8 cellular contexts compared by ENCODE assay signal in genomic region chr9:134136117-134136996, GRCh38. TPM values are rescaled to one million over a fixed set of nuclear protein-coding genes. Genes with fewer than 3 reads are reported as not detected.
A peak's percentile ranks its signal among the peaks of the same experiment; 100 is the strongest.
DNase-seq lines count a peak whose midpoint lies in the region; ATAC-seq and TF ChIP-seq lines count a peak whose summit lies in the region.

No MANE protein-coding gene starts in this region.

- H3K36me3 ChIP-seq in KMS-11 (ENCODE audit: insufficient read depth) (no peaks in the 10 kb centered on the region; the same call in 1 of the 2 replicates), adipocyte (ENCODE audit: control insufficient read depth, insufficient read depth, low read length, severe bottlenecking) (peaks cover 17% of the 10 kb centered on the region), spleen (peaks cover 0 to 20% (median 17%) of the 10 kb centered on the region in 6 donors)

- no peak for TF ChIP-seq CTCF in KMS-11 (conservative IDR thresholded peaks at IDR 0.05; ENCODE audit: low read depth, low read length)
- TF ChIP-seq CTCF in spleen (IDR thresholded peaks at IDR 0.05 in 8 of 11, conservative IDR thresholded peaks at IDR 0.05 in 3 of 11) = no peak

- H2AFZ ChIP-seq in KMS-11 (ENCODE audit: low read depth) = peak overlapping the region; percentile 30; the same call in 1 of the 2 replicates

- 1 to 2% (median 1%) methylated on average over 62 to 93 of the region's 93 CpGs for WGBS in spleen, 5 donors

- peak overlapping the region; percentile 82 for H3K4me2 ChIP-seq in KMS-11

- peaks cover 22% of the 10 kb centered on the region for H3K4me1 ChIP-seq in KMS-11 (ENCODE audit: low read depth, poor library complexity, severe bottlenecking)
- peaks cover 42% of the 10 kb centered on the region for H3K4me1 ChIP-seq in adipocyte (ENCODE audit: control insufficient read depth, insufficient read depth, low read length)
- H3K4me1 ChIP-seq in spleen = peaks cover 16 to 55% (median 48%) of the 10 kb centered on the region in 6 donors

- H3K27me3 ChIP-seq in KMS-11 (ENCODE audit: insufficient read depth, low read depth) = no peaks in the 10 kb centered on the region
- H3K27me3 ChIP-seq in adipocyte (replicated peaks; ENCODE audit: control insufficient read depth, insufficient read depth, low read length) = no peaks in the 10 kb centered on the region
- H3K27me3 ChIP-seq in spleen (replicated peaks in 1 of 7) = no peaks in the 10 kb centered on the region

- H4K20me1 ChIP-seq in KMS-11 (ENCODE audit: insufficient read depth) = peaks cover 9% of the 10 kb centered on the region; the same call in 1 of the 2 replicates

- H3K27ac ChIP-seq in KMS-11 (peak overlapping the region; percentile 45; the same call in 1 of the 2 replicates), spleen (peak overlapping the region in 5 of 8 donors; percentile 43 to 94 (median 90))

- H3K9ac ChIP-seq in KMS-11 = peak overlapping the region; percentile 85
- peak overlapping the region; percentile 97 for H3K9ac ChIP-seq in adipocyte (ENCODE audit: low read length)

- H3K4me3 ChIP-seq in KMS-11 (IDR thresholded peaks at IDR 0.05; ENCODE audit: insufficient read depth, low read depth, low read length) = peak overlapping the region; percentile 56
- H3K4me3 ChIP-seq in adipocyte (ENCODE audit: low read length) = peak overlapping the region; percentile 96
- peak overlapping the region; percentile 74 for H3K4me3 ChIP-seq in iPS-18c (ENCODE audit: insufficient read depth, low read depth, low read length)
- peak overlapping the region; percentile 74 to 95 (median 80) for H3K4me3 ChIP-seq in spleen

- TF ChIP-seq POLR2A in spleen (IDR thresholded peaks at IDR 0.05) = no peak

- H3K79me2 ChIP-seq in KMS-11 (ENCODE audit: insufficient read depth, low read depth) = peaks cover 39% of the 10 kb centered on the region

- ATAC-seq in GM21423 (IDR thresholded peaks at IDR 0.05; ENCODE audit: unreplicated experiment) = peak; percentile 7

- intact Hi-C loops in spleen (cut with DNase I; ENCODE audit: low total_unique reads) = loop anchor here (10.0 kb wide), 1 partner anchor 72 kb away; the partner anchor contains the start of gene BRD3

- DNase-seq in EL = peak; percentile 14
- DNase-seq in adipocyte (ENCODE audit: low read depth) = peak; percentile 44
- DNase-seq in spleen = no peak
- no peak for DNase-seq in DMS114 treated with DMSO at 0.1 percent for 48 hours (lab: John Stamatoyannopoulos, UW; ENCODE audit: unreplicated experiment)
- no peak for DNase-seq in putamen (ENCODE audit: low spot score)

- H3K9me3 ChIP-seq in adipocyte (ENCODE audit: control insufficient read depth, low read length) (no peaks in the 10 kb centered on the region), iPS-18c (ENCODE audit: control insufficient read depth, insufficient read depth, low read length) (peaks cover 3% of the 10 kb centered on the region), spleen (no peaks in the 10 kb centered on the region)

RNA-seq across cellular contexts. Expression of gene WDR5, which starts 0.5 kb away (rescaled TPM):
- 10 to 100 TPM; 13.8 to 23.1 (median 19.1) TPM for total RNA-seq in spleen
- 10 to 100 TPM; 15.4 to 31.3 (median 19.3) TPM for polyA plus RNA-seq in spleen

RNA-seq across cellular contexts. Expression of gene RNU6ATAC, which starts 28.0 kb away (rescaled TPM):
- 100 to 1,000 TPM in 4 of 7 donors, not detected in 3; 223 to 404 (median 271) TPM for total RNA-seq in spleen
- not detected for polyA plus RNA-seq in spleen

Comparison
In these comparisons a context has a peak if more than half of its experiments do, and no peak if none do; other contexts are left out.
1. DNase-seq: peak in EL (single experiment) and adipocyte (single experiment); none in spleen (single experiment), DMS114 treated with DMSO at 0.1 percent for 48 hours (single experiment) and putamen (single experiment).
2. Peak in every context shown above with its lines, with median percentiles within 50 percentile points of each other: H3K4me3 ChIP-seq.